Comparison of ENCODE assay signal across 32 cellular contexts in genomic region chr3:138336454-138336853, GRCh38. TPM values are rescaled to one million over a fixed set of nuclear protein-coding genes. Genes with fewer than 3 reads are reported as not detected.
"Had no signal": no experiment of that assay in that cellular context is flagged by ENCODE, and none has a peak within 500 bp of the region (broad histone marks: within the 10 kb centered on the region; RNA-seq: fewer than 3 reads in every experiment).

No MANE protein-coding gene starts in this region.

- H3K27ac ChIP-seq: adrenal gland, body of pancreas, esophagus muscularis mucosa, gastroesophageal sphincter, heart right ventricle, hepatocyte had no signal

- H3K4me1 Mint-ChIP-seq: activated CD4-positive, alpha-beta memory T cell treated with anti-CD3 and anti-CD28 coated beads, Interleukin-2, amount 10 ng/mL, durations not matched to agents 7 days and 5 days had no signal

- ATAC-seq: activated naive CD8-positive, alpha-beta T cell treated with anti-CD3 and anti-CD28 coated beads, Interleukin-2, amount 50 U/mL, for 24 hours; body of pancreas; gastroesophageal sphincter; heart right ventricle had no signal

- DNase-seq: activated CD4-positive, alpha-beta memory T cell treated with anti-CD3 and anti-CD28 coated beads, Interleukin-2, amount 10 ng/mL, durations not matched to agents 7 days and 5 days; activated CD4-positive, alpha-beta T cell treated with anti-CD3 and anti-CD28 coated beads for 1 hour; activated CD4-positive, alpha-beta T cell treated with anti-CD3 and anti-CD28 coated beads for 4 hours; activated CD4-positive, alpha-beta T cell treated with anti-CD3 and anti-CD28 coated beads, Interleukin-2, amount 10 ng/mL, durations not matched to agents 7 days and 5 days; activated CD4-positive, alpha-beta T cell treated with anti-CD3 and anti-CD28 coated beads, Interleukin-2, amount 50 U/mL, for 4 hours; activated effector memory CD4-positive, alpha-beta T cell treated with anti-CD3 and anti-CD28 coated beads, Interleukin-2, amount 50 U/mL, for 16 hours; activated naive CD4-positive, alpha-beta T cell treated with anti-CD3 and anti-CD28 coated beads for 36 hours; activated naive CD8-positive, alpha-beta T cell treated with anti-CD3 and anti-CD28 coated beads for 36 hours; activated naive CD8-positive, alpha-beta T cell treated with anti-CD3 and anti-CD28 coated beads, Interleukin-2, amount 50 U/mL, for 24 hours; activated T-cell treated with anti-CD3 and anti-CD28 coated beads, Interleukin-2, amount 50 U/mL, for 1 hour; amygdala; aorta; body of pancreas; caudate nucleus; cortex of kidney; dermis blood vessel endothelial cell; effector memory CD4-positive, alpha-beta T cell; erythroblast; foreskin melanocyte; heart right ventricle; T-helper 2 cell had no signal

- H3K36me3 ChIP-seq: adrenal gland, esophagus muscularis mucosa, gastroesophageal sphincter, heart right ventricle had no signal

- H3K27me3 ChIP-seq: adrenal gland, body of pancreas, esophagus muscularis mucosa, gastroesophageal sphincter, heart right ventricle, hepatocyte had no signal

- H3K4me1 ChIP-seq: esophagus muscularis mucosa, gastroesophageal sphincter had no signal

- H3K27me3 Mint-ChIP-seq: activated naive CD4-positive, alpha-beta T cell treated with anti-CD3 and anti-CD28 coated beads, Interleukin-2, amount 50 U/mL, for 24 hours; activated naive CD8-positive, alpha-beta T cell treated with anti-CD3 and anti-CD28 coated beads for 36 hours; activated naive CD8-positive, alpha-beta T cell treated with anti-CD3 and anti-CD28 coated beads, Interleukin-2, amount 50 U/mL, for 24 hours had no signal

- H3K4me3 Mint-ChIP-seq: activated CD4-positive, alpha-beta memory T cell treated with anti-CD3 and anti-CD28 coated beads, Interleukin-2, amount 10 ng/mL, durations not matched to agents 7 days and 5 days; activated CD4-positive, alpha-beta T cell treated with anti-CD3 and anti-CD28 coated beads, Interleukin-2, amount 10 ng/mL, durations not matched to agents 7 days and 5 days; activated naive CD4-positive, alpha-beta T cell treated with anti-CD3 and anti-CD28 coated beads for 36 hours; activated naive CD4-positive, alpha-beta T cell treated with anti-CD3 and anti-CD28 coated beads, Interleukin-2, amount 50 U/mL, for 24 hours; activated naive CD8-positive, alpha-beta T cell treated with anti-CD3 and anti-CD28 coated beads for 36 hours; activated naive CD8-positive, alpha-beta T cell treated with anti-CD3 and anti-CD28 coated beads, Interleukin-2, amount 50 U/mL, for 24 hours; activated T-helper 1 cell treated with anti-CD3 and anti-CD28 coated beads, Interleukin-12 subunit alpha, Interleukin-12 subunit beta, Interleukin-2, Interleukin-4 antibody, amounts not matched to agents 30 ng/mL and 10 ng/mL and 1 ng/mL, durations not matched to agents 14 hours and 24 hours and 36 hours had no signal

- H3K36me3 Mint-ChIP-seq: activated naive CD4-positive, alpha-beta T cell treated with anti-CD3 and anti-CD28 coated beads, Interleukin-2, amount 50 U/mL, for 24 hours; activated naive CD8-positive, alpha-beta T cell treated with anti-CD3 and anti-CD28 coated beads for 36 hours had no signal

- H3K4me2 ChIP-seq: hepatocyte had no signal

- H3K4me3 ChIP-seq: adrenal gland, body of pancreas, esophagus muscularis mucosa, gastroesophageal sphincter, heart right ventricle, hepatocyte had no signal

- H2AFZ ChIP-seq: hepatocyte had no signal

- H3K9me3 ChIP-seq: adrenal gland, body of pancreas, esophagus muscularis mucosa, gastroesophageal sphincter, heart right ventricle had no signal

- H3K9me3 Mint-ChIP-seq: activated CD4-positive, alpha-beta memory T cell treated with anti-CD3 and anti-CD28 coated beads, Interleukin-2, amount 10 ng/mL, durations not matched to agents 7 days and 5 days; activated CD4-positive, alpha-beta T cell treated with anti-CD3 and anti-CD28 coated beads, Interleukin-2, amount 10 ng/mL, durations not matched to agents 7 days and 5 days; activated naive CD4-positive, alpha-beta T cell treated with anti-CD3 and anti-CD28 coated beads for 36 hours; activated naive CD4-positive, alpha-beta T cell treated with anti-CD3 and anti-CD28 coated beads, Interleukin-2, amount 50 U/mL, for 24 hours; activated naive CD8-positive, alpha-beta T cell treated with anti-CD3 and anti-CD28 coated beads for 36 hours; activated naive CD8-positive, alpha-beta T cell treated with anti-CD3 and anti-CD28 coated beads, Interleukin-2, amount 50 U/mL, for 24 hours; activated T-helper 1 cell treated with anti-CD3 and anti-CD28 coated beads, Interleukin-12 subunit alpha, Interleukin-12 subunit beta, Interleukin-2, Interleukin-4 antibody, amounts not matched to agents 30 ng/mL and 10 ng/mL and 1 ng/mL, durations not matched to agents 14 hours and 24 hours and 36 hours; activated T-helper 2 cell treated with anti-CD3 and anti-CD28 coated beads, Interferon-gamma antibody, Interleukin-2, Interleukin-4, amounts not matched to agents 10 μg/mL and 5 μg/mL and 100 μg/mL, durations not matched to agents 14 hours and 24 hours and 36 hours had no signal

- H3K27ac Mint-ChIP-seq: activated CD4-positive, alpha-beta memory T cell treated with anti-CD3 and anti-CD28 coated beads, Interleukin-2, amount 10 ng/mL, durations not matched to agents 7 days and 5 days; activated CD4-positive, alpha-beta T cell treated with anti-CD3 and anti-CD28 coated beads, Interleukin-2, amount 10 ng/mL, durations not matched to agents 7 days and 5 days; activated naive CD4-positive, alpha-beta T cell treated with anti-CD3 and anti-CD28 coated beads for 36 hours; activated naive CD4-positive, alpha-beta T cell treated with anti-CD3 and anti-CD28 coated beads, Interleukin-2, amount 50 U/mL, for 24 hours; activated naive CD8-positive, alpha-beta T cell treated with anti-CD3 and anti-CD28 coated beads for 36 hours; activated naive CD8-positive, alpha-beta T cell treated with anti-CD3 and anti-CD28 coated beads, Interleukin-2, amount 50 U/mL, for 24 hours; activated T-helper 1 cell treated with anti-CD3 and anti-CD28 coated beads, Interleukin-12 subunit alpha, Interleukin-12 subunit beta, Interleukin-2, Interleukin-4 antibody, amounts not matched to agents 30 ng/mL and 10 ng/mL and 1 ng/mL, durations not matched to agents 14 hours and 24 hours and 36 hours; activated T-helper 2 cell treated with anti-CD3 and anti-CD28 coated beads, Interferon-gamma antibody, Interleukin-2, Interleukin-4, amounts not matched to agents 10 μg/mL and 5 μg/mL and 100 μg/mL, durations not matched to agents 14 hours and 24 hours and 36 hours had no signal

- H3K79me2 ChIP-seq: hepatocyte had no signal

RNA-seq across cellular contexts. Expression of gene NME9, which starts 6.8 kb away (rescaled TPM):
- total RNA-seq: activated CD4-positive, alpha-beta T cell treated with anti-CD3 and anti-CD28 coated beads, Interleukin-2, amount 10 ng/mL, durations not matched to agents 7 days and 5 days; activated naive CD8-positive, alpha-beta T cell treated with anti-CD3 and anti-CD28 coated beads for 36 hours; activated T-helper 1 cell treated with anti-CD3 and anti-CD28 coated beads, Interleukin-12 subunit alpha, Interleukin-12 subunit beta, Interleukin-2, Interleukin-4 antibody, amounts not matched to agents 30 ng/mL and 10 ng/mL and 1 ng/mL, durations not matched to agents 14 hours and 24 hours and 36 hours; chondrocyte; dermis blood vessel endothelial cell; fibroblast of lung; glomerular endothelial cell; hepatocyte; T-helper 1 cell treated with Interleukin-12 subunit alpha and Interleukin-12 subunit beta and Interleukin-4 antibody, amounts not matched to agents 30 ng/mL and 1 ng/mL, for 36 hours had no signal
- polyA plus RNA-seq: fibroblast of lung had no signal

RNA-seq across cellular contexts. Expression of gene MRAS, which starts 11.9 kb away (rescaled TPM):
- total RNA-seq: activated CD4-positive, alpha-beta memory T cell treated with anti-CD3 and anti-CD28 coated beads, Interleukin-2, amount 10 ng/mL, durations not matched to agents 7 days and 5 days; activated CD4-positive, alpha-beta T cell treated with anti-CD3 and anti-CD28 coated beads, Interleukin-2, amount 10 ng/mL, durations not matched to agents 7 days and 5 days; activated T-helper 2 cell treated with anti-CD3 and anti-CD28 coated beads, Interferon-gamma antibody, Interleukin-2, Interleukin-4, amounts not matched to agents 10 μg/mL and 5 μg/mL and 100 μg/mL, durations not matched to agents 14 hours and 24 hours and 36 hours; T-helper 1 cell treated with Interleukin-12 subunit alpha and Interleukin-12 subunit beta and Interleukin-4 antibody, amounts not matched to agents 30 ng/mL and 1 ng/mL, for 36 hours had no signal
